8 cellular contexts compared by ENCODE assay signal in the genomic region with DNA sequence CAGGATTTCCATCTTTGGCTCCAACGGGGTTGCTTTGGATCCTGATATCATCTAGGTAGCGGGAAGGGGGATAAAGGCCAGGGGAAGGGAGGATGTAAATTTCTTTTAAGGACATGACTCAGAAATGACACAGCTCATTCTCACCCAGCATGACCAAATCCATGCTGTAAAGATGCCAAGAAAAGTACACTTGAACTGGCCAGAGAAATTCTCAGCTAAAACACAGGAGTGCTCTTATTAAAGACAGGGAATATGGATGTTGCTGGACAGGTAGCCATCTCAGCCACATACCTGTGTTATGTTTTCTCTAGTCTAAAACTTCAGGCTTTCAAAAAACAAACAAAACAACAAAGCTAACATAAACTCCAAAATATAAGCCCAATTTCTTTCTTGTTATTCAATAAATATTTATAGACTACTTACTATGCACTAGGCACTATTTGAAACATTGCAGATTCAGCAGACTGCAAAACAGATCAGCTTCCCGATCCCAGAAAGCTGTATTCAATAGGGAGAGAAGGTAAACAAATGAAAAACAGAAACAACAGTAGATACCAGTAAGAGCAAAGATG.
DNase-seq lines count a peak whose midpoint lies in the region; ATAC-seq and TF ChIP-seq lines count a peak whose summit lies in the region.

No MANE protein-coding gene starts in this region.

- intact Hi-C loops in HCT116 (cut with micrococcal nuclease) (no loop called here), left ventricle myocardium superior (cut with micrococcal nuclease) (no loop called here), spleen (cut with DNase I; ENCODE audit: low total_unique reads) (no loop called here)
- intact Hi-C loops in activated naive CD4-positive, alpha-beta T cell treated with anti-CD3 and anti-CD28 coated beads for 36 hours (cut with micrococcal nuclease): no loop called here

- ATAC-seq in HCT116 (peak; percentile 87), left ventricle myocardium superior (peak; percentile 83)
- no peak for ATAC-seq in stimulated activated effector memory CD8-positive, alpha-beta T cell treated with anti-CD3 and anti-CD28 coated beads, Interleukin-12 subunit alpha, Interleukin-12 subunit beta, amount 100 ng/mL, for 72 hours

- no peak for TF ChIP-seq CTCF in HCT116 (IDR thresholded peaks at IDR 0.05 in 2 of 3, conservative IDR thresholded peaks at IDR 0.05 in 1 of 3; ENCODE audit: borderline replicate concordance in 1 of 3, insufficient read depth in 1 of 3, low read depth in 2 of 3, low read length in 2 of 3)
- TF ChIP-seq CTCF in spleen (IDR thresholded peaks at IDR 0.05 in 8 of 11, conservative IDR thresholded peaks at IDR 0.05 in 3 of 11): no peak

- H3K9me3 Mint-ChIP-seq in stimulated activated effector memory CD8-positive, alpha-beta T cell treated with anti-CD3 and anti-CD28 coated beads, Interleukin-12 subunit alpha, Interleukin-12 subunit beta, amount 100 ng/mL, for 72 hours: no peaks in the 10 kb centered on the region
- H3K9me3 Mint-ChIP-seq in activated naive CD4-positive, alpha-beta T cell treated with anti-CD3 and anti-CD28 coated beads for 36 hours: no peaks in the 10 kb centered on the region

- 41 to 54% (median 47%) methylated on average over 3 of the region's 3 CpGs for WGBS in spleen, 5 donors

- H3K36me3 ChIP-seq in HCT116 (ENCODE audit: control insufficient read depth in 1 of 2, insufficient read depth in 2 of 2, low read length in 2 of 2) (no peaks in the 10 kb centered on the region), adipocyte (ENCODE audit: control insufficient read depth, insufficient read depth, low read length, severe bottlenecking) (no peaks in the 10 kb centered on the region), spleen (no peaks in the 10 kb centered on the region)

- peaks cover 16 to 24% of the 10 kb centered on the region in 2 experiments for H3K4me1 ChIP-seq in HCT116 (ENCODE audit: control insufficient read depth in 1 of 2, insufficient read depth in 2 of 2, low read length in 2 of 2)
- peaks cover 32% of the 10 kb centered on the region for H3K4me1 ChIP-seq in adipocyte (ENCODE audit: control insufficient read depth, insufficient read depth, low read length)
- H3K4me1 ChIP-seq in spleen: peaks cover 0 to 20% (median 5%) of the 10 kb centered on the region in 6 donors

- H3K4me2 ChIP-seq in HCT116 (ENCODE audit: low read length): peak overlapping the region; percentile 71

- peak; percentile 91 for DNase-seq in HCT116 (ENCODE audit: low read depth, low spot score)
- peak; percentile 94 for DNase-seq in adipocyte (ENCODE audit: low read depth)
- DNase-seq in left ventricle myocardium superior: no peak
- no peak for DNase-seq in spleen
- DNase-seq in T-helper 2 cell: no peak
- DNase-seq in stimulated activated effector memory CD8-positive, alpha-beta T cell treated with anti-CD3 and anti-CD28 coated beads, Interleukin-12 subunit alpha, Interleukin-12 subunit beta, amount 100 ng/mL, for 72 hours (ENCODE audit: low spot score in 2 of 2): no peak
- DNase-seq in activated naive CD4-positive, alpha-beta T cell treated with anti-CD3 and anti-CD28 coated beads for 36 hours: no peak
- no peak for DNase-seq in NCI-H524 treated with DMSO at 0.1 percent for 48 hours (lab: John Stamatoyannopoulos, UW)

- H3K4me3 ChIP-seq in HCT116 (replicated peaks in 1 of 2; ENCODE audit: low read depth in 1 of 2, low read length in 2 of 2) (peak overlapping the region; percentile 15 to 40; a peak in 3 of 4 replicates), adipocyte (ENCODE audit: low read length) (peak overlapping the region; percentile 47), spleen (no peak overlapping the region)

- no peak for TF ChIP-seq POLR2A in HCT116 (IDR thresholded peaks at IDR 0.05; ENCODE audit: borderline replicate concordance, extremely low read depth, insufficient read depth, insufficient read length)
- no peak for TF ChIP-seq POLR2A in spleen (IDR thresholded peaks at IDR 0.05)

- peaks cover 4% of the 10 kb centered on the region for H3K27me3 Mint-ChIP-seq in activated naive CD4-positive, alpha-beta T cell treated with anti-CD3 and anti-CD28 coated beads for 36 hours (ENCODE audit: low read depth)

- POLR2A ChIA-PET in HCT116 (lab: Charles Lee): interaction anchor here (1.0 to 1.6 kb wide), 3 partner anchors 9 to 246 kb away, joined by 4 to 7 read pairs (median 5); a partner anchor contains a TSS

- H3K9me2 ChIP-seq in HCT116 (ENCODE audit: insufficient read depth): no peaks in the 10 kb centered on the region

- CTCF ChIA-PET in HCT116 (lab: Charles Lee): interaction anchor here (0.9 kb wide), 1 partner anchor 14 kb away, joined by 3 read pairs; no protein-coding TSS in a partner anchor
- CTCF ChIA-PET in activated naive CD4-positive, alpha-beta T cell treated with anti-CD3 and anti-CD28 coated beads for 36 hours (lab: Charles Lee): interaction anchor here (0.6 kb wide), 1 partner anchor 224 kb away, joined by 3 read pairs; no protein-coding TSS in a partner anchor

- no peaks in the 10 kb centered on the region for H3K79me2 ChIP-seq in HCT116 (ENCODE audit: insufficient read depth, low read length)

- no peaks in the 10 kb centered on the region for H3K27me3 ChIP-seq in HCT116 (ENCODE audit: insufficient read depth, low read length)
- H3K27me3 ChIP-seq in adipocyte (replicated peaks; ENCODE audit: control insufficient read depth, insufficient read depth, low read length): no peaks in the 10 kb centered on the region
- H3K27me3 ChIP-seq in spleen (replicated peaks in 1 of 7): no peaks in the 10 kb centered on the region

- no peaks in the 10 kb centered on the region for H4K20me1 ChIP-seq in HCT116 (ENCODE audit: insufficient read depth)

- no peak overlapping the region for H3K4me3 Mint-ChIP-seq in stimulated activated effector memory CD8-positive, alpha-beta T cell treated with anti-CD3 and anti-CD28 coated beads, Interleukin-12 subunit alpha, Interleukin-12 subunit beta, amount 100 ng/mL, for 72 hours
- H3K4me3 Mint-ChIP-seq in activated naive CD4-positive, alpha-beta T cell treated with anti-CD3 and anti-CD28 coated beads for 36 hours: no peak overlapping the region

- no TSS peak for BruUV-seq in HCT116 (replicated peaks; lab: Mats Ljungman, UMichigan)

- RAD21 ChIA-PET in HCT116 (lab: Charles Lee; ENCODE audit: low non-redundant PET in 1 of 2, low total read pairs in 2 of 2, uncharacterized antibody in 2 of 2, unreplicated experiment in 2 of 2): interaction anchor here in 1 of 2 experiments (0.6 kb wide), 1 partner anchor 40 kb away, joined by 5 read pairs; no protein-coding TSS in a partner anchor

- H3K9ac ChIP-seq in HCT116 (ENCODE audit: low read length) (peak overlapping the region; percentile 42), adipocyte (ENCODE audit: low read length) (peak overlapping the region; percentile 88)

- peak overlapping the region; percentile 58 for H3K27ac ChIP-seq in HCT116 (ENCODE audit: low read depth, low read length)
- H3K27ac ChIP-seq in spleen: peak overlapping the region; percentile 66 to 86 (median 78)

- H3K9me3 ChIP-seq in HCT116 (ENCODE audit: control insufficient read depth in 1 of 2, insufficient read depth in 1 of 2, low read depth in 1 of 2, low read length in 2 of 2) (no peaks in the 10 kb centered on the region), adipocyte (ENCODE audit: control insufficient read depth, low read length) (no peaks in the 10 kb centered on the region), spleen (peaks cover 0 to 2% (median 0%) of the 10 kb centered on the region in 8 donors)

- H3K36me3 Mint-ChIP-seq in stimulated activated effector memory CD8-positive, alpha-beta T cell treated with anti-CD3 and anti-CD28 coated beads, Interleukin-12 subunit alpha, Interleukin-12 subunit beta, amount 100 ng/mL, for 72 hours: no peaks in the 10 kb centered on the region
- H3K36me3 Mint-ChIP-seq in activated naive CD4-positive, alpha-beta T cell treated with anti-CD3 and anti-CD28 coated beads for 36 hours (ENCODE audit: low read depth): no peaks in the 10 kb centered on the region

- peak; percentile 4; the same call in 1 of the 2 replicates for TF ChIP-seq RAD21 in HCT116 (IDR thresholded peaks at IDR 0.05; ENCODE audit: low read depth)

- H3K4me1 Mint-ChIP-seq in stimulated activated effector memory CD8-positive, alpha-beta T cell treated with anti-CD3 and anti-CD28 coated beads, Interleukin-12 subunit alpha, Interleukin-12 subunit beta, amount 100 ng/mL, for 72 hours: no peaks in the 10 kb centered on the region
- H3K4me1 Mint-ChIP-seq in activated naive CD4-positive, alpha-beta T cell treated with anti-CD3 and anti-CD28 coated beads for 36 hours (ENCODE audit: low read depth): peaks cover 4% of the 10 kb centered on the region

- H3K27ac Mint-ChIP-seq in stimulated activated effector memory CD8-positive, alpha-beta T cell treated with anti-CD3 and anti-CD28 coated beads, Interleukin-12 subunit alpha, Interleukin-12 subunit beta, amount 100 ng/mL, for 72 hours: no peak overlapping the region
- no peak overlapping the region for H3K27ac Mint-ChIP-seq in activated naive CD4-positive, alpha-beta T cell treated with anti-CD3 and anti-CD28 coated beads for 36 hours

- H2AFZ ChIP-seq in HCT116 (ENCODE audit: low read depth, low read length, poor library complexity, severe bottlenecking): peak overlapping the region; percentile 97

TF ChIP-seq in HCT116, 20 proteins besides CTCF, POLR2A, EP300 and RAD21 (continues in another document):
- TF ChIP-seq CEBPB (IDR thresholded peaks at IDR 0.05; ENCODE audit: low read depth) (peak; percentile 71), SP1 (IDR thresholded peaks at IDR 0.05; ENCODE audit: low read depth) (peak; percentile 85), FOSL1 (IDR thresholded peaks at IDR 0.05; ENCODE audit: low read depth) (peak; percentile 96), EZH2phosphoT487 (IDR thresholded peaks at IDR 0.05; ENCODE audit: borderline replicate concordance) (no peak), SRF (IDR thresholded peaks at IDR 0.05; ENCODE audit: low read depth) (peak; percentile 91), SIN3A (IDR thresholded peaks at IDR 0.05; ENCODE audit: low read depth) (peak; percentile 56; the same call in 1 of the 2 replicates), TCF7L2 (IDR thresholded peaks at IDR 0.05; ENCODE audit: borderline replicate concordance, extremely low read depth, insufficient read depth, insufficient read length) (peak; percentile 83), POLR2AphosphoS5 (IDR thresholded peaks at IDR 0.05; ENCODE audit: low read depth, low read length) (peak; percentile 51; the same call in 1 of the 2 replicates), ZNF274 (IDR thresholded peaks at IDR 0.05; ENCODE audit: low read depth, low read length) (no peak), ELF1 (IDR thresholded peaks at IDR 0.05; ENCODE audit: borderline replicate concordance, low read depth) (no peak), JUND (IDR thresholded peaks at IDR 0.05) (peak; percentile 90), CBX3 (IDR thresholded peaks at IDR 0.05; ENCODE audit: low read depth) (no peak; the same call in 1 of the 2 replicates)
- TF ChIP-seq, protein P1, sequence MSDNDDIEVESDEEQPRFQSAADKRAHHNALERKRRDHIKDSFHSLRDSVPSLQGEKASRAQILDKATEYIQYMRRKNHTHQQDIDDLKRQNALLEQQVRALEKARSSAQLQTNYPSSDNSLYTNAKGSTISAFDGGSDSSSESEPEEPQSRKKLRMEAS (IDR thresholded peaks at IDR 0.05): no peak; the same call in none of the 2 replicates

Comparison
In these comparisons a context has a peak if more than half of its experiments do, and no peak if none do; other contexts are left out.
1. DNase-seq: peak in HCT116 (single experiment) and adipocyte (single experiment); none in left ventricle myocardium superior (single experiment), spleen (single experiment), T-helper 2 cell (0 of 5), stimulated activated effector memory CD8-positive, alpha-beta T cell treated with anti-CD3 and anti-CD28 coated beads, Interleukin-12 subunit alpha, Interleukin-12 subunit beta, amount 100 ng/mL, for 72 hours (0 of 2), activated naive CD4-positive, alpha-beta T cell treated with anti-CD3 and anti-CD28 coated beads for 36 hours (single experiment) and NCI-H524 treated with DMSO at 0.1 percent for 48 hours (single experiment).
2. H3K4me3 ChIP-seq: peak in HCT116 (2 of 2) and adipocyte (single experiment); none in spleen (0 of 8).